Comparison of ENCODE assay signal across 12 cellular contexts in the genomic region with DNA sequence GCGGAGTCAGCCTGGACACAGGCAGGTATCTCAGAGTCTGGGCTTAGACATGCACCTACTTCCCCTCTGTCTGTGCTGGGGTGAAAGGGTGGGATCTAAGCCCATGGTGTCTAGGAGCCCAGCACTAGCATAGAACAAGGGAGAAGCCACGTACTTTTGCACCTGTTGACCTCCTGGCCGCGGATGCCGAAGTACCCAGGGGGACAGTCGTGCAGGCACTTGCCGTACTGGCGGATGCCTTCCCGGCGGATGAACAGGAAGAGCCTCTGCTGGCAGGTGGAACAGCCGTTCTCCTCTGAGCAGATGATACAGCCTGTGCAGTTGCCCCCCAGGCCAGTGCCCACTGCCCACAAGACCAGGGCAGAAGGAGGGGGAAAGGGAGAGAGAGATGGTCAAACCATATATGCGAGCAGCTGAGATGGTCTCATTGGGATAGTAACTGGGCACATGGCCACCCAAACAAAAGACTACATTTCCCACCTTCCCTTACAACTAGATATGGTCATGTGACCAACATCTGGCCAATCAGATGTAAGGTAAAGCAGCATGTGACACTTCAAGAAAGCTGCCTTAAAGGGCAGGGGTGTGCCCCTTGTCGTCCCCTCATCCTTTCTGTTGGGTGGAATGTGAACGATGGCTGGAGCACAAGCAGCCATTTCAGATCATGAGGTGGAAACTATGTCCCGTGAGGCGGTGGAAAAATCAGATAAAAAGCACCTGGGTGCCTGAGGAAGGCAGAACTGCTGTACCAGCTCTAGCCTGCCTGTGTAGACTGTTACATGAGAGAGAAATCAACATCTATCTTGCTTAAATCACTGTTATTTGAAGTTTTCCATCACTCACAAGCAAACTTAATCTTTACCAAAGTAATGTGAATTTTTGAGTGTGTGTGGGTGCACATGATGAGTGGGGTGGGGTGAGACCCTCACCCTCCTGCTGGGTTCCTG. TPM values are rescaled to one million over a fixed set of nuclear protein-coding genes. Genes with fewer than 3 reads are reported as not detected.
DNase-seq lines count a peak whose midpoint lies in the region; ATAC-seq, FAIRE-seq and TF ChIP-seq lines count a peak whose summit lies in the region.
"Had no signal": no experiment of that assay in that cellular context is flagged by ENCODE, and none has a peak within 500 bp of the region (broad histone marks: within the 10 kb centered on the region; RNA-seq: fewer than 3 reads in every experiment).

No MANE protein-coding gene starts in this region.

- H3K27me3 Mint-ChIP-seq in activated CD4-positive, alpha-beta T cell treated with anti-CD3 and anti-CD28 coated beads, Interleukin-2, amount 10 ng/mL, durations not matched to agents 24 days and 14 days = peaks cover 2% of the 10 kb centered on the region

- no peak overlapping the region for H3K4me3 Mint-ChIP-seq in activated CD4-positive, alpha-beta T cell treated with anti-CD3 and anti-CD28 coated beads, Interleukin-2, amount 10 ng/mL, durations not matched to agents 24 days and 14 days
- H3K4me3 Mint-ChIP-seq: CD14-positive monocyte had no signal

- FAIRE-seq in bronchial epithelial cell (lab: Jason Lieb, UNC) (no peak), GM12891 (lab: Jason Lieb, UNC) (no peak)
- FAIRE-seq: pancreas had no signal

- no peak for TF ChIP-seq POLR2A in GM12891 (IDR thresholded peaks at IDR 0.05; ENCODE audit: low read depth, low read length)

- no peaks in the 10 kb centered on the region for H3K36me3 Mint-ChIP-seq in activated CD4-positive, alpha-beta T cell treated with anti-CD3 and anti-CD28 coated beads, Interleukin-2, amount 10 ng/mL, durations not matched to agents 24 days and 14 days (ENCODE audit: low read depth)
- H3K36me3 Mint-ChIP-seq: CD14-positive monocyte had no signal

- no peak for ATAC-seq in GM21717 (IDR thresholded peaks at IDR 0.05; ENCODE audit: unreplicated experiment)
- ATAC-seq: pancreas had no signal

- intact Hi-C loops in activated CD4-positive, alpha-beta T cell treated with anti-CD3 and anti-CD28 coated beads, Interleukin-2, amount 10 ng/mL, durations not matched to agents 24 days and 14 days (cut with micrococcal nuclease) = no loop called here

- no peak for TF ChIP-seq CTCF in bronchial epithelial cell (IDR thresholded peaks at IDR 0.05; ENCODE audit: insufficient read depth, low read length, severe bottlenecking)

- peak; percentile 70 for DNase-seq in activated CD4-positive, alpha-beta T cell treated with anti-CD3 and anti-CD28 coated beads, Interleukin-2, amount 10 ng/mL, durations not matched to agents 24 days and 14 days
- no peak for DNase-seq in activated CD4-positive, alpha-beta T cell treated with anti-CD3 and anti-CD28 coated beads for 1 hour
- peak; percentile 81 for DNase-seq in NAMALWA (ENCODE audit: low spot score)
- DNase-seq in bronchial epithelial cell (ENCODE audit: low read depth) = peak; percentile 40
- DNase-seq in renal cortical epithelial cell (ENCODE audit: low read depth) = peak; percentile 4
- no peak for DNase-seq in mucosa of gallbladder (ENCODE audit: low spot score)
- no peak for DNase-seq in GM12891 (ENCODE audit: insufficient read length, low spot score)
- DNase-seq: activated CD4-positive, CD25-positive, alpha-beta regulatory T cell; NCI-H2107; pancreas had no signal

- H3K9me3 Mint-ChIP-seq in activated CD4-positive, alpha-beta T cell treated with anti-CD3 and anti-CD28 coated beads, Interleukin-2, amount 10 ng/mL, durations not matched to agents 24 days and 14 days = no peaks in the 10 kb centered on the region

- H3K36me3 ChIP-seq in bronchial epithelial cell (ENCODE audit: control insufficient read depth, insufficient read depth, low read length) = no peaks in the 10 kb centered on the region
- H3K36me3 ChIP-seq: pancreas had no signal

- H3K4me1 Mint-ChIP-seq in activated CD4-positive, alpha-beta T cell treated with anti-CD3 and anti-CD28 coated beads, Interleukin-2, amount 10 ng/mL, durations not matched to agents 24 days and 14 days = no peaks in the 10 kb centered on the region

- no peak overlapping the region for H3K4me3 ChIP-seq in bronchial epithelial cell (ENCODE audit: low read depth, low read length)
- H3K4me3 ChIP-seq: pancreas had no signal

- H3K27ac Mint-ChIP-seq in activated CD4-positive, alpha-beta T cell treated with anti-CD3 and anti-CD28 coated beads, Interleukin-2, amount 10 ng/mL, durations not matched to agents 24 days and 14 days = no peak overlapping the region
- H3K27ac Mint-ChIP-seq: CD14-positive monocyte had no signal

- no peaks in the 10 kb centered on the region for H3K27me3 ChIP-seq in bronchial epithelial cell (ENCODE audit: control insufficient read depth, insufficient read depth, low read length)
- H3K27me3 ChIP-seq: pancreas had no signal

TF ChIP-seq in GM12891, 5 proteins besides CTCF, POLR2A, EP300 and RAD21:
- TF ChIP-seq TAF1 (IDR thresholded peaks at IDR 0.05; ENCODE audit: low read depth, low read length) = no peak
- TF ChIP-seq SPI1 (IDR thresholded peaks at IDR 0.05; ENCODE audit: low read depth, low read length) = no peak
- TF ChIP-seq PAX5 (IDR thresholded peaks at IDR 0.05; ENCODE audit: insufficient read depth, low read length, severe bottlenecking) = no peak
- no peak for TF ChIP-seq POLR2AphosphoS5 (IDR thresholded peaks at IDR 0.05; ENCODE audit: low read depth, low read length)
- TF ChIP-seq POU2F2 (IDR thresholded peaks at IDR 0.05; ENCODE audit: low read depth, low read length) = no peak

RNA-seq across cellular contexts. Expression of a gene that starts 34.0 kb away (rescaled TPM):
- not detected in 2 replicates for total RNA-seq in activated CD4-positive, alpha-beta T cell treated with anti-CD3 and anti-CD28 coated beads, Interleukin-2, amount 10 ng/mL, durations not matched to agents 24 days and 14 days
- not detected in 2 replicates for total RNA-seq in bronchial epithelial cell
- total RNA-seq in renal cortical epithelial cell = 0.05 TPM in 1 of 2 replicates, not detected in the other
- 0.26 TPM for total RNA-seq in mucosa of gallbladder
- polyA plus RNA-seq in GM12891 (2012; ENCODE audit: low read depth, missing spikeins) = not detected
- polyA plus RNA-seq: CD14-positive monocyte had no signal

RNA-seq across cellular contexts. Expression of a gene that starts 51.9 kb away (rescaled TPM):
- total RNA-seq in activated CD4-positive, alpha-beta T cell treated with anti-CD3 and anti-CD28 coated beads, Interleukin-2, amount 10 ng/mL, durations not matched to agents 24 days and 14 days = not detected in 2 replicates
- total RNA-seq in bronchial epithelial cell (not detected in 2 replicates), renal cortical epithelial cell (not detected in 2 replicates), mucosa of gallbladder (0.20 TPM)
- not detected for polyA plus RNA-seq in GM12891 (2012; ENCODE audit: low read depth, missing spikeins)

Comparison
In these comparisons a context has a peak if more than half of its experiments do, and no peak if none do; other contexts are left out.
1. DNase-seq: peak in activated CD4-positive, alpha-beta T cell treated with anti-CD3 and anti-CD28 coated beads, Interleukin-2, amount 10 ng/mL, durations not matched to agents 24 days and 14 days (single experiment), NAMALWA (single experiment), bronchial epithelial cell (single experiment) and renal cortical epithelial cell (single experiment); none in activated CD4-positive, alpha-beta T cell treated with anti-CD3 and anti-CD28 coated beads for 1 hour (single experiment), mucosa of gallbladder (single experiment) and GM12891 (single experiment).